ENCODE assay signal across 8 cellular contexts in the genomic region with DNA sequence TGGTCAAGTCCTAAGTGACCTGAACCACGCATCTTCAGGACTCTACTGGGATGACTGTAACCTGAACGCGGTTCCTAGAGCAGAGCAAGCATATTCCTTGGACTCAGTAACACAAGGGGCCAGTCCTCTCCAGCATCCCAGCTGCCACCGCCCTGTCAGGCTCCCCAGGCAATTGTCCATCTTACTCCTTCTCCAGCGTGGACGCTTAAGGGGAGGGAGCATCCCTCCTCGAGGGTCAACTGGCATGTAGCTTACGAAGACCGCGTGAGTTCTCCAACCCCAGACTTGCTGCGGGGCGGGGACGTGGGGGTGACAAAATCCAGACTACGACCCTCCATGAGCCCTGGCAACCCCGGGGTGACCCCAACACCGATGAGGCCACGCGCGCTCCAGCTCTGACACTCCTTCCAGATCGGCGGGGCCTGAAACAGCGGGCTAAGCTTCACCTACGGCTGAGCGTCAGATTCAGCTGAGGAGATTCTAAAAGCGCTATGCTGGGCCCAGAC. TPM values are rescaled to one million over a fixed set of nuclear protein-coding genes. Genes with fewer than 3 reads are reported as not detected.
DNase-seq lines count a peak whose midpoint lies in the region; TF ChIP-seq lines count a peak whose summit lies in the region.

No MANE protein-coding gene starts in this region.

- peak overlapping the region; percentile 96 for H3K4me3 Mint-ChIP-seq in MCF 10A (ENCODE audit: unreplicated experiment)

- intact Hi-C loops in MCF 10A (cut with micrococcal nuclease), result no loop called here

- H3K4me1 Mint-ChIP-seq in MCF 10A (ENCODE audit: insufficient read depth, unreplicated experiment), result peaks cover 21% of the 10 kb centered on the region

- POLR2A ChIA-PET in MCF 10A (lab: Yijun Ruan, JAX), result interaction anchor here (0.7 to 3.4 kb wide), 22 partner anchors 11 to 464 kb away, joined by 3 to 43 read pairs (median 6); a partner anchor contains a TSS

- H3K9me3 ChIP-seq in subcutaneous abdominal adipose tissue (ENCODE audit: control insufficient read depth in 5 of 5, low read length in 5 of 5), result no peaks in the 10 kb centered on the region

- H3K9ac ChIP-seq in subcutaneous abdominal adipose tissue (ENCODE audit: low read length in 5 of 5), result peak overlapping the region; percentile 26 to 76 (median 56)

- H3K4me3 ChIP-seq in subcutaneous abdominal adipose tissue (ENCODE audit: low read depth in 1 of 5, low read length in 5 of 5), result peak overlapping the region; percentile 81 to 93 (median 84)

- peaks cover 6% of the 10 kb centered on the region for H3K9me3 Mint-ChIP-seq in MCF 10A (ENCODE audit: unreplicated experiment)

- TSS peak; percentile 80 for BruUV-seq in MCF 10A (replicated peaks; lab: Mats Ljungman, UMichigan)

- peaks cover 0 to 2% (median 0%) of the 10 kb centered on the region in 5 donors for H3K36me3 ChIP-seq in subcutaneous abdominal adipose tissue (ENCODE audit: control insufficient read depth in 5 of 5, insufficient read depth in 5 of 5, low read length in 5 of 5)

- in situ Hi-C loops in G401 (cut with HindIII; ENCODE audit: low sequenced_read_pairs), result no loop called here

- DNase-seq in G401 (ENCODE audit: low spot score), result peak; percentile 35
- DNase-seq in HCEC 1CT, result peak; percentile 23
- DNase-seq in NCI-H524 (lab: John Stamatoyannopoulos, UW), result peak; percentile 56 to 70
- DNase-seq in MCF 10A (ENCODE audit: unreplicated experiment), result peak; percentile 38
- DNase-seq in middle frontal gyrus (ENCODE audit: extremely low spot score, low spot score), result no peak
- no peak for DNase-seq in activated gamma-delta T cell (lab: John Stamatoyannopoulos, UW)

- peaks cover 3 to 47% (median 41%) of the 10 kb centered on the region in 5 donors for H3K4me1 ChIP-seq in subcutaneous abdominal adipose tissue (ENCODE audit: control insufficient read depth in 5 of 5, insufficient read depth in 5 of 5, low read length in 5 of 5)

- H3K27me3 ChIP-seq in layer of hippocampus (ENCODE audit: control insufficient read depth, insufficient read depth, low read length), result no peaks in the 10 kb centered on the region
- no peaks in the 10 kb centered on the region for H3K27me3 ChIP-seq in subcutaneous abdominal adipose tissue (ENCODE audit: control insufficient read depth in 5 of 5, insufficient read depth in 4 of 5, low read length in 5 of 5)

- TF ChIP-seq CTCF in MCF 10A (IDR thresholded peaks at IDR 0.05; ENCODE audit: unreplicated experiment), result no peak

- peak overlapping the region; percentile 89 for H3K27ac ChIP-seq in layer of hippocampus (ENCODE audit: low read depth, low read length)
- H3K27ac ChIP-seq in subcutaneous abdominal adipose tissue (ENCODE audit: low read depth, low read length), result peak overlapping the region; percentile 72

- no peaks in the 10 kb centered on the region for H3K27me3 Mint-ChIP-seq in MCF 10A (ENCODE audit: insufficient read depth, unreplicated experiment)

- CTCF ChIA-PET in MCF 10A (lab: Yijun Ruan, JAX), result interaction anchor here (0.6 to 2.3 kb wide), 5 partner anchors 20 to 753 kb away, joined by 3 to 16 read pairs (median 3); no protein-coding TSS in a partner anchor

- peak overlapping the region; percentile 72 for H3K27ac Mint-ChIP-seq in MCF 10A (ENCODE audit: low read depth, unreplicated experiment)

- peaks cover 22% of the 10 kb centered on the region for H3K36me3 Mint-ChIP-seq in MCF 10A (ENCODE audit: insufficient read depth, unreplicated experiment)

RNA-seq across cellular contexts. Expression of a gene that starts 0.9 kb away (rescaled TPM):
- 42.8 and 53.0 TPM in 2 replicates for total RNA-seq in G401 (2014; rRNA removed; shearing (Covaris generic))
- 57.6 and 72.7 TPM in 2 replicates for total RNA-seq in MCF 10A (2022)

Comparison
In these comparisons a context has a peak if more than half of its experiments do, and no peak if none do; other contexts are left out.
1. DNase-seq: peak in G401 (single experiment), HCEC 1CT (single experiment), NCI-H524 (2 of 2) and MCF 10A (single experiment); none in middle frontal gyrus (single experiment) and activated gamma-delta T cell (single experiment).